ENCODE assay signal across 2 cellular contexts in genomic region chr3:66441124-66441523, GRCh38.
A peak's percentile ranks its signal among the peaks of the same experiment; 100 is the strongest.
TF ChIP-seq lines count a peak whose summit lies in the region.

No MANE protein-coding gene starts in this region.

TF ChIP-seq in GM12878, 131 proteins besides CTCF, POLR2A, EP300 and RAD21:
- TF ChIP-seq BCL11A (IDR thresholded peaks at IDR 0.05; ENCODE audit: low read depth, low read length) (no peak), RUNX3 (IDR thresholded peaks at IDR 0.05; ENCODE audit: low read length) (0 out of 2 replicates have a peak, but pooled peaks have one; percentile 10)
- TF ChIP-seq, protein P1, sequence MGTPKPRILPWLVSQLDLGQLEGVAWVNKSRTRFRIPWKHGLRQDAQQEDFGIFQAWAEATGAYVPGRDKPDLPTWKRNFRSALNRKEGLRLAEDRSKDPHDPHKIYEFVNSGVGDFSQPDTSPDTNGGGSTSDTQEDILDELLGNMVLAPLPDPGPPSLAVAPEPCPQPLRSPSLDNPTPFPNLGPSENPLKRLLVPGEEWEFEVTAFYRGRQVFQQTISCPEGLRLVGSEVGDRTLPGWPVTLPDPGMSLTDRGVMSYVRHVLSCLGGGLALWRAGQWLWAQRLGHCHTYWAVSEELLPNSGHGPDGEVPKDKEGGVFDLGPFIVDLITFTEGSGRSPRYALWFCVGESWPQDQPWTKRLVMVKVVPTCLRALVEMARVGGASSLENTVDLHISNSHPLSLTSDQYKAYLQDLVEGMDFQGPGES (IDR thresholded peaks at IDR 0.05) = no peak
- TF ChIP-seq, protein P2, sequence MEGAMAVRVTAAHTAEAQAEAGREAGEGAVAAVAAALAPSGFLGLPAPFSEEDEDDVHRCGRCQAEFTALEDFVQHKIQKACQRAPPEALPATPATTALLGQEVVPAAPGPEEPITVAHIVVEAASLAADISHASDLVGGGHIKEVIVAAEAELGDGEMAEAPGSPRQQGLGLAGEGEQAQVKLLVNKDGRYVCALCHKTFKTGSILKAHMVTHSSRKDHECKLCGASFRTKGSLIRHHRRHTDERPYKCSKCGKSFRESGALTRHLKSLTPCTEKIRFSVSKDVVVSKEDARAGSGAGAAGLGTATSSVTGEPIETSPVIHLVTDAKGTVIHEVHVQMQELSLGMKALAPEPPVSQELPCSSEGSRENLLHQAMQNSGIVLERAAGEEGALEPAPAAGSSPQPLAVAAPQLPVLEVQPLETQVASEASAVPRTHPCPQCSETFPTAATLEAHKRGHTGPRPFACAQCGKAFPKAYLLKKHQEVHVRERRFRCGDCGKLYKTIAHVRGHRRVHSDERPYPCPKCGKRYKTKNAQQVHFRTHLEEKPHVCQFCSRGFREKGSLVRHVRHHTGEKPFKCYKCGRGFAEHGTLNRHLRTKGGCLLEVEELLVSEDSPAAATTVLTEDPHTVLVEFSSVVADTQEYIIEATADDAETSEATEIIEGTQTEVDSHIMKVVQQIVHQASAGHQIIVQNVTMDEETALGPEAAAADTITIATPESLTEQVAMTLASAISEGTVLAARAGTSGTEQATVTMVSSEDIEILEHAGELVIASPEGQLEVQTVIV (IDR thresholded peaks at IDR 0.05; ENCODE audit: borderline replicate concordance, partially characterized antibody) = no peak

TF ChIP-seq in HepG2, 621 proteins besides CTCF, POLR2A, EP300 and RAD21:
- no peak for TF ChIP-seq ZSCAN21 (CRISPR knock-in tag; IDR thresholded peaks at IDR 0.05; ENCODE audit: borderline replicate concordance)
- no peak for TF ChIP-seq ONECUT2 (CRISPR knock-in tag; IDR thresholded peaks at IDR 0.05)
- TF ChIP-seq CENPX (CRISPR knock-in tag; IDR thresholded peaks at IDR 0.05) = no peak
- no peak for TF ChIP-seq ZNF546 (CRISPR knock-in tag; conservative IDR thresholded peaks at IDR 0.05)
- TF ChIP-seq ZNF496 (CRISPR knock-in tag; IDR thresholded peaks at IDR 0.05; ENCODE audit: insufficient replicate concordance) = no peak
- no peak for TF ChIP-seq REPIN1 (CRISPR knock-in tag; IDR thresholded peaks at IDR 0.05; ENCODE audit: borderline replicate concordance, low read depth)
- TF ChIP-seq SP140L (CRISPR knock-in tag; IDR thresholded peaks at IDR 0.05; ENCODE audit: borderline replicate concordance) = no peak
- TF ChIP-seq ZBTB3 (CRISPR knock-in tag; IDR thresholded peaks at IDR 0.05; ENCODE audit: borderline replicate concordance, low read depth) = no peak
- TF ChIP-seq, protein P3, sequence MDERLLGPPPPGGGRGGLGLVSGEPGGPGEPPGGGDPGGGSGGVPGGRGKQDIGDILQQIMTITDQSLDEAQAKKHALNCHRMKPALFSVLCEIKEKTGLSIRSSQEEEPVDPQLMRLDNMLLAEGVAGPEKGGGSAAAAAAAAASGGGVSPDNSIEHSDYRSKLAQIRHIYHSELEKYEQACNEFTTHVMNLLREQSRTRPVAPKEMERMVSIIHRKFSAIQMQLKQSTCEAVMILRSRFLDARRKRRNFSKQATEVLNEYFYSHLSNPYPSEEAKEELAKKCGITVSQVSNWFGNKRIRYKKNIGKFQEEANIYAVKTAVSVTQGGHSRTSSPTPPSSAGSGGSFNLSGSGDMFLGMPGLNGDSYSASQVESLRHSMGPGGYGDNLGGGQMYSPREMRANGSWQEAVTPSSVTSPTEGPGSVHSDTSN (CRISPR knock-in tag; IDR thresholded peaks at IDR 0.05) = no peak
- TF ChIP-seq GATA4 (IDR thresholded peaks at IDR 0.05; ENCODE audit: borderline replicate concordance, low read depth) = no peak
